Comparison of ENCODE assay signal across 1 cellular context in the genomic region with DNA sequence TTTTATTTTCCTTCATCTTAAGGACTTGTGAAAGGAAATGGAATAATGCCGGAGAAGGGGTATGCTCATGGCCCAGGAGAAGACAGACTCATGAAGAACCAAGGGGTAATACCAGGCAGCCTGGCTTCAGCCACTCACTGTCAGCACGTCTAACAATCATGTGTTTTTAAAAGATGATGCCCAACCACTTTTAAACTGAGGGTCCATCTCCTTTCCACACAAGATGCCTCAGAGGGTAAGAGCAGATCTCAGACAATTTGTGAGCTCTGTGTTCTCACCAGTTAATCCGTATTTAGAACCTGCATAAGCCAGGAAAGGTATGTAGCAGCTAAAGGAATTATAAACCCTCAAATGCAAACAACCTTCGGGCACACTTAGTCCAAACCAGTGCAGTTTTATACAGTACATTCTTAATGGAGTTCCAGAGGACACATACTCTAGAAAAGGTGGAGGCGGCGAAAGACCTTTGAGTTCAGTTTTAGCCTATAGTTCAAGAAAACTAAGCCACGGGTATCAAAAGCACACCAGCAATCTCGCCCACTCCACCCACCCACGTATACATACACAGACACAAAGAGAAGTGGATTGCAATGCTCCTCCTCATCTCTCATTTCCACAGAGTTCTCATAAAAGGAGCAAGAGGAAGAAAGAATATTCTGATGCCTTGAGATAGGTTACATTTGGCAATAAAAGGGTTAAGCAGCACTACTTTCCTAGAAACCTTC.
TF ChIP-seq lines count a peak whose summit lies in the region.

No MANE protein-coding gene starts in this region.

TF ChIP-seq in HepG2, 621 proteins besides CTCF, POLR2A, EP300 and RAD21:
- TF ChIP-seq, protein P1, sequence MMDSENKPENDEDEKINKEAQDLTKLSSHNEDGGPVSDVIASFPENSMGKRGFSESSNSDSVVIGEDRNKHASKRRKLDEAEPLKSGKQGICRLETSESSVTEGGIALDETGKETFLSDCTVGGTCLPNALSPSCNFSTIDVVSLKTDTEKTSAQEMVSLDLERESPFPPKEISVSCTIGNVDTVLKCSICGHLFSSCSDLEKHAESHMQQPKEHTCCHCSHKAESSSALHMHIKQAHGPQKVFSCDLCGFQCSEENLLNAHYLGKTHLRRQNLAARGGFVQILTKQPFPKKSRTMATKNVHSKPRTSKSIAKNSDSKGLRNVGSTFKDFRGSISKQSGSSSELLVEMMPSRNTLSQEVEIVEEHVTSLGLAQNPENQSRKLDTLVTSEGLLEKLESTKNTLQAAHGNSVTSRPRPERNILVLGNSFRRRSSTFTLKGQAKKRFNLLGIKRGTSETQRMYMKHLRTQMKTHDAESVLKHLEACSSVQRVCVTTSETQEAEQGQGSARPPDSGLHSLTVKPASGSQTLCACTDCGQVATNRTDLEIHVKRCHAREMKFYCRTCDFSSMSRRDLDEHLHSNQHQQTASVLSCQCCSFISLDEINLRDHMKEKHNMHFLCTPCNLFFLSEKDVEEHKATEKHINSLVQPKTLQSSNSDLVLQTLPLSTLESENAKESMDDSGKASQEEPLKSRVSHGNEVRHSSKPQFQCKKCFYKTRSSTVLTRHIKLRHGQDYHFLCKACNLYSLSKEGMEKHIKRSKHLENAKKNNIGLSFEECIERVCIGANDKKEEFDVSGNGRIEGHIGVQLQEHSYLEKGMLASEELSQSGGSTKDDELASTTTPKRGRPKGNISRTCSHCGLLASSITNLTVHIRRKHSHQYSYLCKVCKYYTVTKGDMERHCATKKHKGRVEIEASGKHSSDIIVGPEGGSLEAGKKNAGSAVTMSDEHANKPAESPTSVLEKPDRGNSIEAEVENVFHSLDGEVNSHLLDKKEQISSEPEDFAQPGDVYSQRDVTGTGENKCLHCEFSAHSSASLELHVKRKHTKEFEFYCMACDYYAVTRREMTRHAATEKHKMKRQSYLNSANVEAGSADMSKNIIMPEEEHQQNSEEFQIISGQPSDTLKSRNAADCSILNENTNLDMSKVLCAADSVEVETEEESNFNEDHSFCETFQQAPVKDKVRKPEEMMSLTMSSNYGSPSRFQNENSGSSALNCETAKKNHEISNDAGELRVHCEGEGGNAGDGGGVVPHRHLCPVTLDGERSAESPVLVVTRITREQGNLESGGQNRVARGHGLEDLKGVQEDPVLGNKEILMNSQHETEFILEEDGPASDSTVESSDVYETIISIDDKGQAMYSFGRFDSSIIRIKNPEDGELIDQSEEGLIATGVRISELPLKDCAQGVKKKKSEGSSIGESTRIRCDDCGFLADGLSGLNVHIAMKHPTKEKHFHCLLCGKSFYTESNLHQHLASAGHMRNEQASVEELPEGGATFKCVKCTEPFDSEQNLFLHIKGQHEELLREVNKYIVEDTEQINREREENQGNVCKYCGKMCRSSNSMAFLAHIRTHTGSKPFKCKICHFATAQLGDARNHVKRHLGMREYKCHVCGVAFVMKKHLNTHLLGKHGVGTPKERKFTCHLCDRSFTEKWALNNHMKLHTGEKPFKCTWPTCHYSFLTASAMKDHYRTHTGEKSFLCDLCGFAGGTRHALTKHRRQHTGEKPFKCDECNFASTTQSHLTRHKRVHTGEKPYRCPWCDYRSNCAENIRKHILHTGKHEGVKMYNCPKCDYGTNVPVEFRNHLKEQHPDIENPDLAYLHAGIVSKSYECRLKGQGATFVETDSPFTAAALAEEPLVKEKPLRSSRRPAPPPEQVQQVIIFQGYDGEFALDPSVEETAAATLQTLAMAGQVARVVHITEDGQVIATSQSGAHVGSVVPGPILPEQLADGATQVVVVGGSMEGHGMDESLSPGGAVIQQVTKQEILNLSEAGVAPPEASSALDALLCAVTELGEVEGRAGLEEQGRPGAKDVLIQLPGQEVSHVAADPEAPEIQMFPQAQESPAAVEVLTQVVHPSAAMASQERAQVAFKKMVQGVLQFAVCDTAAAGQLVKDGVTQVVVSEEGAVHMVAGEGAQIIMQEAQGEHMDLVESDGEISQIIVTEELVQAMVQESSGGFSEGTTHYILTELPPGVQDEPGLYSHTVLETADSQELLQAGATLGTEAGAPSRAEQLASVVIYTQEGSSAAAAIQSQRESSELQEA (CRISPR knock-in tag; IDR thresholded peaks at IDR 0.05; ENCODE audit: not compliant biosample characterization): no peak
- no peak for TF ChIP-seq PAX8 (CRISPR knock-in tag; IDR thresholded peaks at IDR 0.05; ENCODE audit: borderline replicate concordance)
- TF ChIP-seq FOSL1 (CRISPR knock-in tag; IDR thresholded peaks at IDR 0.05; ENCODE audit: borderline replicate concordance): no peak
- TF ChIP-seq ZNF205 (CRISPR knock-in tag; IDR thresholded peaks at IDR 0.05): no peak
- TF ChIP-seq, protein P2, sequence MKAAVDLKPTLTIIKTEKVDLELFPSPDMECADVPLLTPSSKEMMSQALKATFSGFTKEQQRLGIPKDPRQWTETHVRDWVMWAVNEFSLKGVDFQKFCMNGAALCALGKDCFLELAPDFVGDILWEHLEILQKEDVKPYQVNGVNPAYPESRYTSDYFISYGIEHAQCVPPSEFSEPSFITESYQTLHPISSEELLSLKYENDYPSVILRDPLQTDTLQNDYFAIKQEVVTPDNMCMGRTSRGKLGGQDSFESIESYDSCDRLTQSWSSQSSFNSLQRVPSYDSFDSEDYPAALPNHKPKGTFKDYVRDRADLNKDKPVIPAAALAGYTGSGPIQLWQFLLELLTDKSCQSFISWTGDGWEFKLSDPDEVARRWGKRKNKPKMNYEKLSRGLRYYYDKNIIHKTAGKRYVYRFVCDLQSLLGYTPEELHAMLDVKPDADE (CRISPR knock-in tag; IDR thresholded peaks at IDR 0.05): no peak
- no peak for TF ChIP-seq SMARCC2 (IDR thresholded peaks at IDR 0.05)
- TF ChIP-seq, protein P3, sequence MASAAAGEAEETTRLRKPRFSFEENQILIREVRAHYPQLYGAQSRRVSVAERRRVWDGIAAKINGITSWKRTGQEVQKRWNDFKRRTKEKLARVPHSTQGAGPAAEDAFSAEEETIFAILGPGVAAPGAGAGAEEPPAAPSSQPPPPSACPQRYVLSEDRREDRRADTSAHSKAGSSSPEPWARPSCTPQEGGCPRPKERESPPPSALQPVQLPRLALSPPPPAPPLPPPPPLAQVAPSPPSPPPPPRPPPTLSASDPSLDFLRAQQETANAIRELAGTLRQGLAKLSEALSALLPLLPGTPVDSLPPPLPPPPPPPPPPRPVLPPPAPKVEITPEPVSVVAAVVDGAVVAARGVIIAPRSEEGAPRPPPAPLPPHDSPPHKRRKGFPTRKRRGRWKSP (CRISPR knock-in tag; IDR thresholded peaks at IDR 0.05): no peak
- no peak for TF ChIP-seq ATF7-NPFF (CRISPR knock-in tag; IDR thresholded peaks at IDR 0.05; ENCODE audit: low read depth)
- no peak for TF ChIP-seq MED8 (CRISPR knock-in tag; IDR thresholded peaks at IDR 0.05; ENCODE audit: insufficient replicate concordance)
- TF ChIP-seq ZNF143 (CRISPR knock-in tag; IDR thresholded peaks at IDR 0.05): no peak
- TF ChIP-seq KDM5A (IDR thresholded peaks at IDR 0.05; ENCODE audit: borderline replicate concordance, low read length): no peak
- TF ChIP-seq JARID2 (CRISPR knock-in tag; IDR thresholded peaks at IDR 0.05; ENCODE audit: insufficient replicate concordance): no peak
- no peak for TF ChIP-seq SAP130 (CRISPR knock-in tag; IDR thresholded peaks at IDR 0.05; ENCODE audit: low read depth)
- no peak for TF ChIP-seq ZNF598 (CRISPR knock-in tag; IDR thresholded peaks at IDR 0.05; ENCODE audit: borderline replicate concordance)
- TF ChIP-seq ZNF552 (CRISPR knock-in tag; IDR thresholded peaks at IDR 0.05; ENCODE audit: borderline replicate concordance): no peak
- no peak for TF ChIP-seq IKZF4 (CRISPR knock-in tag; IDR thresholded peaks at IDR 0.05; ENCODE audit: borderline replicate concordance, low read depth, not compliant biosample characterization)
- TF ChIP-seq ZNF746 (CRISPR knock-in tag; IDR thresholded peaks at IDR 0.05): no peak
- TF ChIP-seq AGO2 (optimal IDR thresholded peaks at IDR 0.05; ENCODE audit: low read depth, low read length): no peak
- TF ChIP-seq, protein P4, sequence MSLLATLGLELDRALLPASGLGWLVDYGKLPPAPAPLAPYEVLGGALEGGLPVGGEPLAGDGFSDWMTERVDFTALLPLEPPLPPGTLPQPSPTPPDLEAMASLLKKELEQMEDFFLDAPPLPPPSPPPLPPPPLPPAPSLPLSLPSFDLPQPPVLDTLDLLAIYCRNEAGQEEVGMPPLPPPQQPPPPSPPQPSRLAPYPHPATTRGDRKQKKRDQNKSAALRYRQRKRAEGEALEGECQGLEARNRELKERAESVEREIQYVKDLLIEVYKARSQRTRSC (CRISPR knock-in tag; IDR thresholded peaks at IDR 0.05; ENCODE audit: low read depth): no peak
- TF ChIP-seq, protein P5, sequence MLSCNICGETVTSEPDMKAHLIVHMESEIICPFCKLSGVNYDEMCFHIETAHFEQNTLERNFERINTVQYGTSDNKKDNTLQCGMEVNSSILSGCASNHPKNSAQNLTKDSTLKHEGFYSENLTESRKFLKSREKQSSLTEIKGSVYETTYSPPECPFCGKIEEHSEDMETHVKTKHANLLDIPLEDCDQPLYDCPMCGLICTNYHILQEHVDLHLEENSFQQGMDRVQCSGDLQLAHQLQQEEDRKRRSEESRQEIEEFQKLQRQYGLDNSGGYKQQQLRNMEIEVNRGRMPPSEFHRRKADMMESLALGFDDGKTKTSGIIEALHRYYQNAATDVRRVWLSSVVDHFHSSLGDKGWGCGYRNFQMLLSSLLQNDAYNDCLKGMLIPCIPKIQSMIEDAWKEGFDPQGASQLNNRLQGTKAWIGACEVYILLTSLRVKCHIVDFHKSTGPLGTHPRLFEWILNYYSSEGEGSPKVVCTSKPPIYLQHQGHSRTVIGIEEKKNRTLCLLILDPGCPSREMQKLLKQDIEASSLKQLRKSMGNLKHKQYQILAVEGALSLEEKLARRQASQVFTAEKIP (CRISPR knock-in tag; IDR thresholded peaks at IDR 0.05; ENCODE audit: borderline replicate concordance): no peak
